In genomic region chr3:195442573-195443390, GRCh38 we compare ENCODE assay signal across 1 cellular context.
TF ChIP-seq lines count a peak whose summit lies in the region.

Gene ACAP2, minus strand, starts transcription at chr3:195443020. Its CDS starts 173 bp downstream, at chr3:195442847.

TF ChIP-seq in HCT116, 20 proteins besides CTCF, POLR2A, EP300 and RAD21 (continued from another document):
- TF ChIP-seq REST (IDR thresholded peaks at IDR 0.05; ENCODE audit: low read depth) = no peak
- TF ChIP-seq POLR2AphosphoS5 (IDR thresholded peaks at IDR 0.05; ENCODE audit: low read depth, low read length) = peak; percentile 93
- no peak for TF ChIP-seq ATF3 (IDR thresholded peaks at IDR 0.05)
- TF ChIP-seq EZH2 (IDR thresholded peaks at IDR 0.05) = no peak
- no peak for TF ChIP-seq SRF (IDR thresholded peaks at IDR 0.05; ENCODE audit: low read depth)
- TF ChIP-seq ZNF274 (IDR thresholded peaks at IDR 0.05; ENCODE audit: low read depth, low read length) = no peak
